8 cellular contexts compared by ENCODE assay signal in genomic region chr15:92845109-92845508, GRCh38. TPM values are rescaled to one million over a fixed set of nuclear protein-coding genes. Genes with fewer than 3 reads are reported as not detected.
A peak's percentile ranks its signal among the peaks of the same experiment; 100 is the strongest.
DNase-seq lines count a peak whose midpoint lies in the region; ATAC-seq, FAIRE-seq and TF ChIP-seq lines count a peak whose summit lies in the region.

No MANE protein-coding gene starts in this region.

- no peak overlapping the region; the same call in 1 of the 2 replicates for H3K56ac ChIP-seq in IMR-90 (ENCODE audit: extremely low read depth, insufficient read depth, low read length)

- in situ Hi-C loops in IMR-90 (cut with MboI; ENCODE audit: low sequenced_read_pairs), result no loop called here

- peak overlapping the region; percentile 58 for H4K91ac ChIP-seq in IMR-90 (ENCODE audit: insufficient read depth, low read depth, low read length)

- no peaks in the 10 kb centered on the region for H3K36me3 ChIP-seq in CD4-positive, CD25-positive, alpha-beta regulatory T cell (ENCODE audit: control insufficient read depth, insufficient read depth, low read length)
- H3K36me3 ChIP-seq in IMR-90 (ENCODE audit: control insufficient read depth, insufficient read depth, low read length) (no peaks in the 10 kb centered on the region), heart right ventricle (no peaks in the 10 kb centered on the region)

- dilution Hi-C loops in IMR-90 (cut with HindIII; ENCODE audit: low sequenced_read_pairs, unreplicated experiment), result no loop called here

- ATAC-seq in CD4-positive, CD25-positive, alpha-beta regulatory T cell (ENCODE audit: low read depth in 2 of 2), result peak; percentile 44 to 56
- ATAC-seq in IMR-90 (ENCODE audit: low read depth) (no peak), heart right ventricle (peak in 7 of 8 donors; percentile 44 to 80 (median 64))

- peak overlapping the region; percentile 75; the same call in 1 of the 2 replicates for H3K14ac ChIP-seq in IMR-90 (replicated peaks; ENCODE audit: low read depth, low read length)

- no peak for TF ChIP-seq POLR2A in IMR-90 (IDR thresholded peaks at IDR 0.05; ENCODE audit: low read depth, low read length)

- H3K4me2 ChIP-seq in IMR-90 (ENCODE audit: low read depth, low read length), result 0 out of 2 replicates have a peak overlapping the region, but pooled peaks have one; percentile 8

- H3K27me3 ChIP-seq in CD4-positive, CD25-positive, alpha-beta regulatory T cell (ENCODE audit: control insufficient read depth, insufficient read depth, low read length), result no peaks in the 10 kb centered on the region
- H3K27me3 ChIP-seq in IMR-90 (ENCODE audit: control insufficient read depth, insufficient read depth, low read length) (no peaks in the 10 kb centered on the region), heart right ventricle (no peaks in the 10 kb centered on the region)

- BruUV-seq in IMR-90 (replicated peaks; lab: Mats Ljungman, UMichigan), result no TSS peak

- peak overlapping the region; percentile 17; the same call in 1 of the 2 replicates for H3K18ac ChIP-seq in IMR-90 (ENCODE audit: low read depth, low read length)

- H2BK20ac ChIP-seq in IMR-90 (ENCODE audit: low read depth, low read length), result peak overlapping the region; percentile 63; the same call in 1 of the 2 replicates

- no peaks in the 10 kb centered on the region for H3K9me3 Mint-ChIP-seq in CD4-positive, CD25-positive, alpha-beta regulatory T cell

- peaks cover 5% of the 10 kb centered on the region; the same call in 1 of the 2 replicates for H3K9me1 ChIP-seq in IMR-90 (ENCODE audit: insufficient read depth, low read length)

- H2BK15ac ChIP-seq in IMR-90 (ENCODE audit: low read depth, low read length), result peak overlapping the region; percentile 64; the same call in 1 of the 3 replicates

- no peak overlapping the region for H2AK9ac ChIP-seq in IMR-90 (replicated peaks; ENCODE audit: low read depth, low read length, poor library complexity)

- H3K36me3 Mint-ChIP-seq in CD4-positive, CD25-positive, alpha-beta regulatory T cell, result no peaks in the 10 kb centered on the region

- intact Hi-C loops in IMR-90 (cut with micrococcal nuclease), result no loop called here
- intact Hi-C loops in heart right ventricle (cut with DNase I), result no loop called here
- intact Hi-C loops in posterior cingulate gyrus (cut with DNase I), result no loop called here

- peaks cover 22% of the 10 kb centered on the region for H3K4me1 ChIP-seq in CD4-positive, CD25-positive, alpha-beta regulatory T cell (ENCODE audit: control insufficient read depth, insufficient read depth, low read length, poor library complexity, severe bottlenecking)
- H3K4me1 ChIP-seq in IMR-90 (ENCODE audit: control insufficient read depth, insufficient read depth, low read length) (peaks cover 18% of the 10 kb centered on the region), heart right ventricle (peaks cover 0 to 44% (median 10%) of the 10 kb centered on the region in 9 donors)

- H3K9ac ChIP-seq in IMR-90 (ENCODE audit: low read depth, low read length), result no peak overlapping the region; the same call in 1 of the 2 replicates

- peaks cover 12 to 67% (median 45%) of the 10 kb centered on the region in 4 donors for H3K4me1 Mint-ChIP-seq in CD4-positive, CD25-positive, alpha-beta regulatory T cell

- 0 out of 4 replicates have a peak, but pooled peaks cover 0 to 4% of the 10 kb centered on the region in 2 experiments for H3K79me1 ChIP-seq in IMR-90 (ENCODE audit: low read depth in 1 of 2, low read length in 2 of 2)

- H2BK5ac ChIP-seq in IMR-90 (ENCODE audit: low read depth, low read length, poor library complexity, severe bottlenecking), result peak overlapping the region; percentile 38

- peak overlapping the region; percentile 69 for H3K4me3 ChIP-seq in CD4-positive, CD25-positive, alpha-beta regulatory T cell (ENCODE audit: low read depth, low read length)
- H3K4me3 ChIP-seq in IMR-90 (ENCODE audit: insufficient read depth, low read depth, low read length), result no peak overlapping the region
- H3K4me3 ChIP-seq in heart right ventricle, result peak overlapping the region in 1 of 10 donors; percentile 3

- H2AK5ac ChIP-seq in IMR-90 (ENCODE audit: low read depth, low read length), result no peak overlapping the region

- no peaks in the 10 kb centered on the region for H3K9me3 ChIP-seq in CD4-positive, CD25-positive, alpha-beta regulatory T cell (ENCODE audit: control insufficient read depth in 2 of 2, low read length in 2 of 2)
- no peaks in the 10 kb centered on the region for H3K9me3 ChIP-seq in IMR-90 (ENCODE audit: control insufficient read depth, insufficient read depth, low read length)
- H3K9me3 ChIP-seq in heart right ventricle, result peaks cover 0 to 2% (median 0%) of the 10 kb centered on the region in 11 donors

- no peaks in the 10 kb centered on the region for H3K27me3 Mint-ChIP-seq in CD4-positive, CD25-positive, alpha-beta regulatory T cell

- H3K4ac ChIP-seq in IMR-90 (ENCODE audit: low read depth, low read length), result no peak overlapping the region

- H4K20me1 ChIP-seq in IMR-90 (ENCODE audit: insufficient read depth, low read length), result no peaks in the 10 kb centered on the region

- peak overlapping the region; percentile 60 for H3K27ac ChIP-seq in CD4-positive, CD25-positive, alpha-beta regulatory T cell (ENCODE audit: insufficient read depth, low read length, poor library complexity, severe bottlenecking)
- H3K27ac ChIP-seq in IMR-90 (ENCODE audit: insufficient read depth, low read length) (no peak overlapping the region), VCaP (peak overlapping the region; percentile 60), heart right ventricle (peak overlapping the region in 4 of 10 donors; percentile 1 to 84 (median 48))

- POLR2A ChIA-PET in IMR-90 (lab: Charles Lee; ENCODE audit: unreplicated experiment), result no interaction called here

- no peak overlapping the region for H3K23ac ChIP-seq in IMR-90 (ENCODE audit: low read depth, low read length)

- no peak overlapping the region for H2AFZ ChIP-seq in IMR-90 (replicated peaks; ENCODE audit: low read length, poor library complexity)

- peak overlapping the region; percentile 87 to 100 (median 88) for H3K27ac Mint-ChIP-seq in CD4-positive, CD25-positive, alpha-beta regulatory T cell

- DNase-seq in CD4-positive, CD25-positive, alpha-beta regulatory T cell, result peak in 2 of 3 donors; percentile 49 to 66
- DNase-seq in GM19239 (ENCODE audit: insufficient read length, low spot score) (peak; percentile 13), IMR-90 (peak; percentile 58), heart right ventricle (no peak), superior temporal gyrus (ENCODE audit: extremely low spot score) (peak; percentile 53), posterior cingulate gyrus (no peak)
- no peak for DNase-seq in activated CD8-positive, alpha-beta memory T cell treated with anti-CD3 and anti-CD28 coated beads for 24 hours

- peak overlapping the region; percentile 7; the same call in 1 of the 2 replicates for H2BK120ac ChIP-seq in IMR-90 (ENCODE audit: low read depth, low read length)

- TF ChIP-seq CTCF in IMR-90 (conservative IDR thresholded peaks at IDR 0.05; ENCODE audit: low read depth, low read length) (no peak), VCaP (conservative IDR thresholded peaks at IDR 0.05) (no peak), heart right ventricle (IDR thresholded peaks at IDR 0.05) (no peak)

- FAIRE-seq in GM19239 (lab: Jason Lieb, UNC), result no peak

- peak overlapping the region; percentile 30; the same call in 1 of the 2 replicates for H4K5ac ChIP-seq in IMR-90 (ENCODE audit: low read depth, low read length)

- CTCF ChIA-PET in IMR-90 (lab: Yijun Ruan, JAX), result no interaction called here

- H4K8ac ChIP-seq in IMR-90 (ENCODE audit: low read depth in 2 of 2, low read length in 2 of 2), result peak overlapping the region; percentile 79 to 85; a peak in 3 of 4 replicates

- no peak for TF ChIP-seq RAD21 in IMR-90 (IDR thresholded peaks at IDR 0.05; ENCODE audit: low read length)

- peak overlapping the region; percentile 1 to 76 (median 65) for H3K4me3 Mint-ChIP-seq in CD4-positive, CD25-positive, alpha-beta regulatory T cell

TF ChIP-seq in IMR-90, 13 proteins besides CTCF, POLR2A, EP300 and RAD21:
- TF ChIP-seq CEBPB (IDR thresholded peaks at IDR 0.05; ENCODE audit: low read depth, low read length) (no peak), MAFK (IDR thresholded peaks at IDR 0.05; ENCODE audit: low read depth, low read length) (no peak), RCOR1 (IDR thresholded peaks at IDR 0.05; ENCODE audit: insufficient replicate concordance, low read length) (no peak), FOS (IDR thresholded peaks at IDR 0.05; ENCODE audit: low read depth, low read length) (no peak), NFE2L2 (IDR thresholded peaks at IDR 0.05; ENCODE audit: low read depth, low read length) (no peak), MXI1 (IDR thresholded peaks at IDR 0.05; ENCODE audit: borderline replicate concordance, low read depth, low read length) (no peak)
TF ChIP-seq in IMR-90: peak in this region for 0.

RNA-seq across cellular contexts. Expression of gene CHD2, which starts 55.0 kb away (rescaled TPM):
- 579 TPM for total RNA-seq in CD4-positive, CD25-positive, alpha-beta regulatory T cell
- 10 to 100 TPM; 44.3 to 52.1 (median 48.6) TPM for polyA plus RNA-seq in CD4-positive, CD25-positive, alpha-beta regulatory T cell
- total RNA-seq in IMR-90 (2012; rRNA removed) (64.7 and 71.4 TPM in 2 replicates), heart right ventricle (10 to 100 TPM; 38.0 to 74.0 (median 56.3) TPM)
- polyA plus RNA-seq in IMR-90 (2012; rRNA removed) (37.8 and 44.9 TPM in 2 replicates), heart right ventricle (10 to 100 TPM; 12.2 to 41.7 TPM)
- polyA plus RNA-seq in IMR-90 (2012; cell fraction: cytosol; rRNA removed), result 9.0 and 12.0 TPM in 2 replicates
- polyA plus RNA-seq in IMR-90 (2012; cell fraction: nucleus; rRNA removed; ENCODE audit: low replicate concordance), result 54.1 and 206 TPM in 2 replicates

Comparison
In these comparisons a context has a peak if more than half of its experiments do, and no peak if none do; other contexts are left out.
1. DNase-seq: peak in CD4-positive, CD25-positive, alpha-beta regulatory T cell (2 of 3), GM19239 (single experiment), IMR-90 (single experiment) and superior temporal gyrus (single experiment); none in heart right ventricle (0 of 2), posterior cingulate gyrus (0 of 10) and activated CD8-positive, alpha-beta memory T cell treated with anti-CD3 and anti-CD28 coated beads for 24 hours (single experiment).